ENCODE assay signal across 8 cellular contexts in genomic region chr6:77620290-77620882, GRCh38. TPM values are rescaled to one million over a fixed set of nuclear protein-coding genes. Genes with fewer than 3 reads are reported as not detected.
DNase-seq lines count a peak whose midpoint lies in the region; ATAC-seq, FAIRE-seq and TF ChIP-seq lines count a peak whose summit lies in the region.

No MANE protein-coding gene starts in this region.

- peaks cover 3 to 23% (median 13%) of the 10 kb centered on the region in 6 donors for H3K9me3 Mint-ChIP-seq in immature natural killer cell

- H3K27ac ChIP-seq in OCI-LY3 (ENCODE audit: low read length): no peak overlapping the region
- H3K27ac ChIP-seq in iPS DF 6.9 (ENCODE audit: low read length): no peak overlapping the region

- H3K4me1 ChIP-seq in OCI-LY3 (ENCODE audit: low read length) (0 out of 2 replicates have a peak, but pooled peaks cover 3% of the 10 kb centered on the region), iPS DF 6.9 (ENCODE audit: control insufficient read depth, insufficient read depth, low read length) (no peaks in the 10 kb centered on the region)

- no peak overlapping the region for H3K9ac ChIP-seq in OCI-LY3 (ENCODE audit: low read length)

- ATAC-seq in GM21825 (IDR thresholded peaks at IDR 0.05; ENCODE audit: unreplicated experiment): peak; percentile 70
- no peak for ATAC-seq in GM21619 (IDR thresholded peaks at IDR 0.05; ENCODE audit: unreplicated experiment)
- no peak for ATAC-seq in HG03025 (IDR thresholded peaks at IDR 0.05; ENCODE audit: low FRiP score, unreplicated experiment)

- no peaks in the 10 kb centered on the region for H3K4me1 Mint-ChIP-seq in immature natural killer cell

- H3K27me3 ChIP-seq in OCI-LY3 (ENCODE audit: low read depth, low read length) (no peaks in the 10 kb centered on the region), iPS DF 6.9 (ENCODE audit: control insufficient read depth, insufficient read depth, low read length) (no peaks in the 10 kb centered on the region)

- H3K79me2 ChIP-seq in OCI-LY3 (ENCODE audit: low read length): no peaks in the 10 kb centered on the region

- DNase-seq in D721Med (ENCODE audit: insufficient read length, low spot score): no peak
- peak; percentile 18 for DNase-seq in iPS DF 6.9 (ENCODE audit: low read depth, low spot score)
- no peak for DNase-seq in immature natural killer cell
- DNase-seq in DMS114 treated with DMSO at 0.1 percent for 48 hours (lab: John Stamatoyannopoulos, UW; ENCODE audit: unreplicated experiment): no peak

- H3K4me3 Mint-ChIP-seq in immature natural killer cell: no peak overlapping the region

- TF ChIP-seq CTCF in D721Med (IDR thresholded peaks at IDR 0.05; ENCODE audit: insufficient read depth, missing control alignments) (peak; percentile 62), OCI-LY3 (IDR thresholded peaks at IDR 0.05; ENCODE audit: low read depth, low read length) (peak; percentile 74)

- no peak for FAIRE-seq in D721Med (lab: Jason Lieb, UNC)

- no peak overlapping the region for H2AFZ ChIP-seq in OCI-LY3 (ENCODE audit: low read depth, low read length)

- H3K27ac Mint-ChIP-seq in immature natural killer cell: no peak overlapping the region

- H3K9me3 ChIP-seq in OCI-LY3 (ENCODE audit: insufficient read depth, low read length) (peaks cover 2% of the 10 kb centered on the region; the same call in 1 of the 2 replicates), iPS DF 6.9 (ENCODE audit: control insufficient read depth, insufficient read depth, low read length) (no peaks in the 10 kb centered on the region)

- no peaks in the 10 kb centered on the region for H3K27me3 Mint-ChIP-seq in immature natural killer cell (ENCODE audit: low read depth in 3 of 3)

- H3K36me3 ChIP-seq in OCI-LY3 (replicated peaks; ENCODE audit: low read depth, low read length): no peaks in the 10 kb centered on the region
- no peaks in the 10 kb centered on the region for H3K36me3 ChIP-seq in iPS DF 6.9 (ENCODE audit: control insufficient read depth, insufficient read depth, low read length)

- no peaks in the 10 kb centered on the region for H4K20me1 ChIP-seq in OCI-LY3 (ENCODE audit: insufficient read depth, low read length)

- no peak overlapping the region for H3K4me3 ChIP-seq in OCI-LY3 (ENCODE audit: low read length)
- H3K4me3 ChIP-seq in iPS DF 6.9 (ENCODE audit: low read length): no peak overlapping the region

- no CpG with 5 or more reads among the region's 1 CpG for WGBS in iPS DF 6.9 (ENCODE audit: insufficient coverage, insufficient read length)

- no peaks in the 10 kb centered on the region for H3K36me3 Mint-ChIP-seq in immature natural killer cell

- no peak overlapping the region for H3K4me2 ChIP-seq in OCI-LY3 (ENCODE audit: low read length)

RNA-seq across cellular contexts. Expression of gene MEI4, which starts 32.5 kb away (rescaled TPM):
- not detected for polyA plus RNA-seq in immature natural killer cell
